8 cellular contexts compared by ENCODE assay signal in the genomic region with DNA sequence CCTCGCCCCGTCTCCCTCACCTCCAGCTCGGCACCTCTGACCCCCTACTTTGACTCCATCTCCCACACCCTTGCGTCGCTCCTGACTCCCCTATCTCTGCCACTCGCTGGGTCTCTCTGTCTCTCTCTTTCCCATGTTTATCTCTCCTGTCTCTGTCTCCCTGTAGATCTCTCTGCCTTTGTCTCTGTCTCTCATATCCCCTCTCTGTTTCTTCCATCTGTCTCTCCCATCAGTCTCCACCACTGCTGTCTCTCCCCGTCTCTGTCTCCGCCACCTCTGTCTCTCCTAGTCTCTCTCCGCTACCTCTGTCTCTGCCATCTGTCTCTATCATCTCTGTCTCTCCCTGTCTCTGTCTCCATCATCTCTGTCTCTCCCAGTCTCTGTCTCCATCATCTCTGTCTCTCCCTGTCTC. TPM values are rescaled to one million over a fixed set of nuclear protein-coding genes. Genes with fewer than 3 reads are reported as not detected.
A peak's percentile ranks its signal among the peaks of the same experiment; 100 is the strongest.
DNase-seq lines count a peak whose midpoint lies in the region; ATAC-seq, FAIRE-seq and TF ChIP-seq lines count a peak whose summit lies in the region.

No MANE protein-coding gene starts in this region.

- no peak for FAIRE-seq in GM12891 (lab: Jason Lieb, UNC)

- no peaks in the 10 kb centered on the region for H3K9me3 Mint-ChIP-seq in activated CD4-positive, alpha-beta T cell treated with anti-CD3 and anti-CD28 coated beads, Interleukin-2, amount 10 ng/mL, durations not matched to agents 7 days and 5 days
- H3K9me3 Mint-ChIP-seq in activated CD4-positive, alpha-beta memory T cell treated with anti-CD3 and anti-CD28 coated beads for 36 hours: no peaks in the 10 kb centered on the region

- POLR2A ChIA-PET in activated CD4-positive, alpha-beta T cell treated with anti-CD3 and anti-CD28 coated beads, Interleukin-2, amount 10 ng/mL, durations not matched to agents 7 days and 5 days (lab: Charles Lee): interaction anchor here (1.0 to 1.8 kb wide), 4 partner anchors 17 to 85 kb away, joined by 3 to 7 read pairs (median 4); a partner anchor contains a TSS
- POLR2A ChIA-PET in activated CD4-positive, alpha-beta memory T cell treated with anti-CD3 and anti-CD28 coated beads for 36 hours (lab: Charles Lee): interaction anchor here (0.8 to 2.8 kb wide), 11 partner anchors 11 to 130 kb away, joined by 3 to 49 read pairs (median 8); a partner anchor contains a TSS

- H4K20me1 ChIP-seq in hepatocyte (ENCODE audit: insufficient read depth, poor library complexity, severe bottlenecking): no peaks in the 10 kb centered on the region

- no peak for DNase-seq in activated CD4-positive, alpha-beta T cell treated with anti-CD3 and anti-CD28 coated beads, Interleukin-2, amount 10 ng/mL, durations not matched to agents 7 days and 5 days
- no peak for DNase-seq in activated CD4-positive, alpha-beta T cell treated with anti-CD3 and anti-CD28 coated beads for 48 hours
- no peak for DNase-seq in activated CD4-positive, alpha-beta memory T cell treated with anti-CD3 and anti-CD28 coated beads for 36 hours
- no peak for DNase-seq in hepatocyte (ENCODE audit: low spot score)
- DNase-seq in NCI-H226: no peak
- DNase-seq in GM12891 (ENCODE audit: insufficient read length, low spot score): no peak

- H3K4me3 ChIP-seq in hepatocyte (peak overlapping the region; percentile 5), stomach smooth muscle (ENCODE audit: low read length in 2 of 2) (peak overlapping the region; percentile 63 to 76)

- no peak for ATAC-seq in HG03378 (IDR thresholded peaks at IDR 0.05; ENCODE audit: unreplicated experiment)

- H3K4me1 ChIP-seq in hepatocyte (ENCODE audit: insufficient read depth) (peaks cover 10% of the 10 kb centered on the region), stomach smooth muscle (ENCODE audit: control insufficient read depth, insufficient read depth, low read length) (peaks cover 52% of the 10 kb centered on the region)

- no peak for TF ChIP-seq CTCF in hepatocyte (IDR thresholded peaks at IDR 0.05; ENCODE audit: poor library complexity)

- H3K27ac ChIP-seq in hepatocyte (peak overlapping the region; percentile 75), stomach smooth muscle (ENCODE audit: low read length) (peak overlapping the region; percentile 87)

- peak overlapping the region; percentile 72 for H3K4me2 ChIP-seq in hepatocyte

- H3K9me2 ChIP-seq in hepatocyte (replicated peaks; ENCODE audit: insufficient read depth): no peaks in the 10 kb centered on the region

- 32% methylated on average over 6 of the region's 9 CpGs for WGBS in hepatocyte (ENCODE audit: low lambda C conversion rate, missing lambda C conversion rate)

- H3K36me3 ChIP-seq in hepatocyte (replicated peaks; ENCODE audit: insufficient read depth, low read depth) (no peaks in the 10 kb centered on the region), stomach smooth muscle (ENCODE audit: control insufficient read depth in 2 of 2, insufficient read depth in 2 of 2, low read length in 2 of 2) (no peaks in the 10 kb centered on the region)

- H3K4me3 Mint-ChIP-seq in activated CD4-positive, alpha-beta T cell treated with anti-CD3 and anti-CD28 coated beads, Interleukin-2, amount 10 ng/mL, durations not matched to agents 7 days and 5 days: peak overlapping the region; percentile 71
- peak overlapping the region; percentile 76 for H3K4me3 Mint-ChIP-seq in activated CD4-positive, alpha-beta memory T cell treated with anti-CD3 and anti-CD28 coated beads for 36 hours

- H3K79me2 ChIP-seq in hepatocyte: no peaks in the 10 kb centered on the region

- H3K9me3 ChIP-seq in hepatocyte (ENCODE audit: low read depth): no peaks in the 10 kb centered on the region
- H3K9me3 ChIP-seq in stomach smooth muscle (ENCODE audit: control insufficient read depth in 2 of 2, low read length in 2 of 2): no peaks in the 10 kb centered on the region

- TF ChIP-seq POLR2A in GM12891 (IDR thresholded peaks at IDR 0.05; ENCODE audit: low read depth, low read length): no peak

- intact Hi-C loops in activated CD4-positive, alpha-beta memory T cell treated with anti-CD3 and anti-CD28 coated beads for 36 hours (cut with micrococcal nuclease): loop anchor here (1.0 to 5.0 kb wide), 2 partner anchors 13 to 221 kb away; a partner anchor contains a TSS

- peak overlapping the region; percentile 92 for H3K27ac Mint-ChIP-seq in activated CD4-positive, alpha-beta T cell treated with anti-CD3 and anti-CD28 coated beads, Interleukin-2, amount 10 ng/mL, durations not matched to agents 7 days and 5 days
- peak overlapping the region; percentile 90 for H3K27ac Mint-ChIP-seq in activated CD4-positive, alpha-beta memory T cell treated with anti-CD3 and anti-CD28 coated beads for 36 hours

- CTCF ChIA-PET in activated CD4-positive, alpha-beta T cell treated with anti-CD3 and anti-CD28 coated beads, Interleukin-2, amount 10 ng/mL, durations not matched to agents 7 days and 5 days (lab: Charles Lee): interaction anchor here (0.6 to 6.5 kb wide), 11 partner anchors 11 to 454 kb away, joined by 3 to 210 read pairs (median 8); a partner anchor contains a TSS
- CTCF ChIA-PET in activated CD4-positive, alpha-beta memory T cell treated with anti-CD3 and anti-CD28 coated beads for 36 hours (lab: Charles Lee): interaction anchor here (0.8 to 6.8 kb wide), 14 partner anchors 9 to 230 kb away, joined by 3 to 333 read pairs (median 32); a partner anchor contains a TSS

- H3K4me1 Mint-ChIP-seq in activated CD4-positive, alpha-beta T cell treated with anti-CD3 and anti-CD28 coated beads, Interleukin-2, amount 10 ng/mL, durations not matched to agents 7 days and 5 days: peaks cover 30% of the 10 kb centered on the region
- H3K4me1 Mint-ChIP-seq in activated CD4-positive, alpha-beta memory T cell treated with anti-CD3 and anti-CD28 coated beads for 36 hours (ENCODE audit: low read depth): peaks cover 29% of the 10 kb centered on the region

- H3K27me3 ChIP-seq in hepatocyte (peaks cover 7% of the 10 kb centered on the region), stomach smooth muscle (ENCODE audit: control insufficient read depth in 1 of 2, insufficient read depth in 2 of 2, low read length in 2 of 2) (peaks cover 0 to 5% of the 10 kb centered on the region in 2 donors)

- H3K9ac ChIP-seq in stomach smooth muscle (ENCODE audit: low read length in 2 of 2): peak overlapping the region; percentile 77 to 81

- peaks cover 5% of the 10 kb centered on the region for H3K27me3 Mint-ChIP-seq in activated CD4-positive, alpha-beta T cell treated with anti-CD3 and anti-CD28 coated beads, Interleukin-2, amount 10 ng/mL, durations not matched to agents 7 days and 5 days
- peaks cover 1% of the 10 kb centered on the region for H3K27me3 Mint-ChIP-seq in activated CD4-positive, alpha-beta memory T cell treated with anti-CD3 and anti-CD28 coated beads for 36 hours

- H3K36me3 Mint-ChIP-seq in activated CD4-positive, alpha-beta T cell treated with anti-CD3 and anti-CD28 coated beads, Interleukin-2, amount 10 ng/mL, durations not matched to agents 7 days and 5 days (ENCODE audit: low read depth): no peaks in the 10 kb centered on the region
- H3K36me3 Mint-ChIP-seq in activated CD4-positive, alpha-beta memory T cell treated with anti-CD3 and anti-CD28 coated beads for 36 hours: no peaks in the 10 kb centered on the region

- H2AFZ ChIP-seq in hepatocyte: peak overlapping the region; percentile 0

TF ChIP-seq in GM12891, 5 proteins besides CTCF, POLR2A, EP300 and RAD21:
- TF ChIP-seq TAF1 (IDR thresholded peaks at IDR 0.05; ENCODE audit: low read depth, low read length) (no peak), POLR2AphosphoS5 (IDR thresholded peaks at IDR 0.05; ENCODE audit: low read depth, low read length) (no peak), SPI1 (IDR thresholded peaks at IDR 0.05; ENCODE audit: low read depth, low read length) (no peak), PAX5 (IDR thresholded peaks at IDR 0.05; ENCODE audit: insufficient read depth, low read length, severe bottlenecking) (no peak), POU2F2 (IDR thresholded peaks at IDR 0.05; ENCODE audit: low read depth, low read length) (no peak)

RNA-seq across cellular contexts. Expression of a gene that starts 12.4 kb away (rescaled TPM):
- total RNA-seq in activated CD4-positive, alpha-beta T cell treated with anti-CD3 and anti-CD28 coated beads, Interleukin-2, amount 10 ng/mL, durations not matched to agents 7 days and 5 days: 10 to 100 TPM; 12.8 to 19.0 TPM
- total RNA-seq in activated CD4-positive, alpha-beta memory T cell treated with anti-CD3 and anti-CD28 coated beads for 36 hours: 10 to 100 TPM; 13.8 to 14.6 TPM
- total RNA-seq in hepatocyte: 8.0 and 9.9 TPM in 2 replicates
- polyA plus RNA-seq in hepatocyte: 14.7 and 22.0 TPM in 2 replicates
- polyA plus RNA-seq in GM12891 (2012; ENCODE audit: low read depth, missing spikeins): 10.9 TPM

RNA-seq across cellular contexts. Expression of a gene that starts 13.0 kb away (rescaled TPM):
- 10 to 100 TPM; 20.4 to 24.1 TPM for total RNA-seq in activated CD4-positive, alpha-beta T cell treated with anti-CD3 and anti-CD28 coated beads, Interleukin-2, amount 10 ng/mL, durations not matched to agents 7 days and 5 days
- total RNA-seq in activated CD4-positive, alpha-beta memory T cell treated with anti-CD3 and anti-CD28 coated beads for 36 hours: 10 to 100 TPM; 32.7 to 39.1 TPM
- 5.2 and 7.9 TPM in 2 replicates for total RNA-seq in hepatocyte
- polyA plus RNA-seq in hepatocyte: 13.0 and 19.6 TPM in 2 replicates
- 10.3 TPM for polyA plus RNA-seq in GM12891 (2012; ENCODE audit: low read depth, missing spikeins)

RNA-seq across cellular contexts. Expression of a gene that starts 31.3 kb away (rescaled TPM):
- total RNA-seq in activated CD4-positive, alpha-beta T cell treated with anti-CD3 and anti-CD28 coated beads, Interleukin-2, amount 10 ng/mL, durations not matched to agents 7 days and 5 days: 10 to 100 TPM; 12.8 to 14.9 TPM
- 10 to 100 TPM; 12.4 to 13.7 TPM for total RNA-seq in activated CD4-positive, alpha-beta memory T cell treated with anti-CD3 and anti-CD28 coated beads for 36 hours
- total RNA-seq in hepatocyte: 1.7 and 1.9 TPM in 2 replicates
- polyA plus RNA-seq in hepatocyte: 11.9 and 13.8 TPM in 2 replicates
- 2.5 TPM for polyA plus RNA-seq in GM12891 (2012; ENCODE audit: low read depth, missing spikeins)
